In the genomic region with DNA sequence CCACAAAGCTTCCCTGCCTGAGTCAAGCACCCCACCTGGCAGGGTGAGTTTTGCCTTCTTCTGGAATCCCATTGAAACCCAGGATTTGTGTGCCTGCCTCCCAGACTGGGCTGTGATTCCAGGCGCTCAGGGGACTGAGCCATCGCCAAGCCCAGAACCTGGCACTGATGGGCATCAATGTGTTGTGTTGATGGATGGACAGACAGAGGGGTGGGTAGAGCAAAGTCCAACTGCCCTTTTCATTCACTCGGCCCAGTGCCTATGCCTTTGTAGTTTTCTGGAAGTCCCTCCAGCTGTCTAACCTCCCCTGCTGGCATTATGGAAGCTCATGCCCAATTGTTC, we compare ENCODE assay signal across 8 cellular contexts.
DNase-seq lines count a peak whose midpoint lies in the region; ATAC-seq, FAIRE-seq and TF ChIP-seq lines count a peak whose summit lies in the region.

No MANE protein-coding gene starts in this region.

- H3K4me1 ChIP-seq in SJCRH30 (peaks cover 32% of the 10 kb centered on the region), esophagus squamous epithelium (peaks cover 14 to 28% (median 19%) of the 10 kb centered on the region in 3 donors), pancreas (peaks cover 8 to 14% (median 8%) of the 10 kb centered on the region in 3 donors)

- H3K36me3 ChIP-seq in SJCRH30 (no peaks in the 10 kb centered on the region), esophagus squamous epithelium (no peaks in the 10 kb centered on the region), pancreas (no peaks in the 10 kb centered on the region)

- no peak for DNase-seq in SJCRH30
- no peak for DNase-seq in esophagus squamous epithelium (lab: John Stamatoyannopoulos, UW)
- peak in 2 of 6 donors; percentile 19 to 44 for DNase-seq in pancreas
- DNase-seq in SHP77 (lab: John Stamatoyannopoulos, UW), result no peak
- no peak for DNase-seq in stimulated activated CD4-positive, alpha-beta T cell treated with anti-CD3 and anti-CD28 coated beads, Interleukin-12 subunit alpha, Interleukin-12 subunit beta, amount 100 ng/mL, for 4 hours
- no peak for DNase-seq in AML-193 (lab: John Stamatoyannopoulos, UW)

- no peak for TF ChIP-seq POLR2A in esophagus squamous epithelium (IDR thresholded peaks at IDR 0.05)

- H3K27ac ChIP-seq in C4-2B (peak overlapping the region; percentile 84), SJCRH30 (peak overlapping the region; percentile 91), esophagus squamous epithelium (peak overlapping the region; percentile 78 to 92 (median 86)), pancreas (peak overlapping the region; percentile 87 to 97 (median 93))

- no peak for FAIRE-seq in pancreas (lab: Jason Lieb, UNC)

- H3K9me3 ChIP-seq in SJCRH30 (replicated peaks) (no peaks in the 10 kb centered on the region), esophagus squamous epithelium (no peaks in the 10 kb centered on the region), pancreas (no peaks in the 10 kb centered on the region)

- 33 to 40% methylated on average over 1 of the region's 3 CpGs for WGBS in esophagus squamous epithelium, 2 donors
- 41 to 47% methylated on average over 3 of the region's 3 CpGs for WGBS in pancreas, 2 donors

- ATAC-seq in pancreas, result peak in 2 of 4 donors; percentile 6
- ATAC-seq in HG03097 (IDR thresholded peaks at IDR 0.05; ENCODE audit: low FRiP score, unreplicated experiment), result no peak

- H3K27me3 ChIP-seq in SJCRH30, result no peaks in the 10 kb centered on the region
- H3K27me3 ChIP-seq in esophagus squamous epithelium, result peaks cover 0 to 83% (median 0%) of the 10 kb centered on the region in 4 donors
- H3K27me3 ChIP-seq in pancreas, result no peaks in the 10 kb centered on the region

- intact Hi-C loops in esophagus squamous epithelium (cut with DNase I), result no loop called here
- intact Hi-C loops in pancreas (cut with DNase I), result no loop called here

- TF ChIP-seq CTCF in C4-2B (conservative IDR thresholded peaks at IDR 0.05), result no peak
- TF ChIP-seq CTCF in esophagus squamous epithelium (IDR thresholded peaks at IDR 0.05), result no peak
- TF ChIP-seq CTCF in pancreas (IDR thresholded peaks at IDR 0.05), result no peak

- H3K4me3 ChIP-seq in SJCRH30 (peak overlapping the region; percentile 58), esophagus squamous epithelium (peak overlapping the region in 3 of 4 donors; percentile 37 to 64 (median 39)), pancreas (peak overlapping the region in 2 of 4 donors; percentile 26 to 42)
